18 cellular contexts compared by ENCODE assay signal in genomic region chr7:157574120-157574519, GRCh38.
DNase-seq lines count a peak whose midpoint lies in the region; ATAC-seq lines count a peak whose summit lies in the region.
"Had no signal": no experiment of that assay in that cellular context is flagged by ENCODE, and none has a peak within 500 bp of the region (broad histone marks: within the 10 kb centered on the region; RNA-seq: fewer than 3 reads in every experiment).

No MANE protein-coding gene starts in this region.

- H3K4me3 Mint-ChIP-seq in activated naive CD4-positive, alpha-beta T cell treated with anti-CD3 and anti-CD28 coated beads, Interleukin-2, amount 10 ng/mL, durations not matched to agents 7 days and 5 days = no peak overlapping the region
- H3K4me3 Mint-ChIP-seq in T-helper 2 cell treated with Interferon-gamma antibody and Interleukin-4, amounts not matched to agents 5 μg/mL and 100 μg/mL, for 36 hours = no peak overlapping the region
- H3K4me3 Mint-ChIP-seq in activated naive CD8-positive, alpha-beta T cell treated with anti-CD3 and anti-CD28 coated beads, Interleukin-2, amount 50 U/mL, for 24 hours = peak overlapping the region; percentile 32
- H3K4me3 Mint-ChIP-seq in stimulated activated effector memory CD8-positive, alpha-beta T cell treated with anti-CD3 and anti-CD28 coated beads, Interleukin-12 subunit alpha, Interleukin-12 subunit beta, amount 100 ng/mL, for 72 hours = peak overlapping the region; percentile 16
- H3K4me3 Mint-ChIP-seq: H9 had no signal

- no peak overlapping the region for H2BK15ac ChIP-seq in mesendoderm (replicated peaks; ENCODE audit: low read depth)

- no peaks in the 10 kb centered on the region for H3K79me1 ChIP-seq in mesendoderm (ENCODE audit: low read length)

- H3K27me3 Mint-ChIP-seq in activated naive CD4-positive, alpha-beta T cell treated with anti-CD3 and anti-CD28 coated beads, Interleukin-2, amount 10 ng/mL, durations not matched to agents 7 days and 5 days = peaks cover 24% of the 10 kb centered on the region
- peaks cover 7% of the 10 kb centered on the region for H3K27me3 Mint-ChIP-seq in T-helper 2 cell treated with Interferon-gamma antibody and Interleukin-4, amounts not matched to agents 5 μg/mL and 100 μg/mL, for 36 hours (ENCODE audit: low read depth)
- peaks cover 2% of the 10 kb centered on the region for H3K27me3 Mint-ChIP-seq in activated naive CD8-positive, alpha-beta T cell treated with anti-CD3 and anti-CD28 coated beads, Interleukin-2, amount 50 U/mL, for 24 hours
- H3K27me3 Mint-ChIP-seq: IgD-negative memory B cell had no signal

- no peaks in the 10 kb centered on the region for H3K79me2 ChIP-seq in mesendoderm (ENCODE audit: control insufficient read depth, insufficient read depth, low read length)

- H2AK5ac ChIP-seq in mesendoderm (ENCODE audit: low read length) = no peak overlapping the region

- H3K4me1 Mint-ChIP-seq in activated naive CD4-positive, alpha-beta T cell treated with anti-CD3 and anti-CD28 coated beads, Interleukin-2, amount 10 ng/mL, durations not matched to agents 7 days and 5 days = peaks cover 38% of the 10 kb centered on the region
- H3K4me1 Mint-ChIP-seq in T-helper 2 cell treated with Interferon-gamma antibody and Interleukin-4, amounts not matched to agents 5 μg/mL and 100 μg/mL, for 36 hours (ENCODE audit: low read depth) = peaks cover 40% of the 10 kb centered on the region
- H3K4me1 Mint-ChIP-seq in activated naive CD8-positive, alpha-beta T cell treated with anti-CD3 and anti-CD28 coated beads, Interleukin-2, amount 50 U/mL, for 24 hours = peaks cover 56% of the 10 kb centered on the region
- peaks cover 50% of the 10 kb centered on the region for H3K4me1 Mint-ChIP-seq in stimulated activated effector memory CD8-positive, alpha-beta T cell treated with anti-CD3 and anti-CD28 coated beads, Interleukin-12 subunit alpha, Interleukin-12 subunit beta, amount 100 ng/mL, for 72 hours

- no peak overlapping the region for H3K4ac ChIP-seq in mesendoderm (ENCODE audit: low read depth, low read length)

- H3K4me2 ChIP-seq in mesendoderm (ENCODE audit: low read length) = no peak overlapping the region

- H3K27ac ChIP-seq in mesendoderm (ENCODE audit: low read depth, low read length) = no peak overlapping the region
- H3K27ac ChIP-seq: HL-60 had no signal

- H4K5ac ChIP-seq in mesendoderm (ENCODE audit: low read length) = no peak overlapping the region

- H4K8ac ChIP-seq in mesendoderm (ENCODE audit: low read depth, low read length) = no peak overlapping the region

- no peaks in the 10 kb centered on the region for H3K27me3 ChIP-seq in mesendoderm (ENCODE audit: insufficient read depth, low read length, poor library complexity)

- no CpG with 5 or more reads among the region's 11 CpGs for WGBS in mesendoderm (ENCODE audit: extremely low coverage, insufficient coverage, low lambda C conversion rate)

- no peak overlapping the region for H3K4me3 ChIP-seq in mesendoderm (ENCODE audit: low read length)

- no peaks in the 10 kb centered on the region for H3K4me1 ChIP-seq in mesendoderm (ENCODE audit: control insufficient read depth, low read depth, low read length)

- H3K36me3 Mint-ChIP-seq in activated naive CD4-positive, alpha-beta T cell treated with anti-CD3 and anti-CD28 coated beads, Interleukin-2, amount 10 ng/mL, durations not matched to agents 7 days and 5 days = no peaks in the 10 kb centered on the region
- no peaks in the 10 kb centered on the region for H3K36me3 Mint-ChIP-seq in T-helper 2 cell treated with Interferon-gamma antibody and Interleukin-4, amounts not matched to agents 5 μg/mL and 100 μg/mL, for 36 hours (ENCODE audit: low read depth)
- no peaks in the 10 kb centered on the region for H3K36me3 Mint-ChIP-seq in activated naive CD8-positive, alpha-beta T cell treated with anti-CD3 and anti-CD28 coated beads, Interleukin-2, amount 50 U/mL, for 24 hours (ENCODE audit: low read depth)
- H3K36me3 Mint-ChIP-seq in stimulated activated effector memory CD8-positive, alpha-beta T cell treated with anti-CD3 and anti-CD28 coated beads, Interleukin-12 subunit alpha, Interleukin-12 subunit beta, amount 100 ng/mL, for 72 hours = peaks cover 20% of the 10 kb centered on the region
- H3K36me3 Mint-ChIP-seq: IgD-negative memory B cell had no signal

- no peak overlapping the region for H3K56ac ChIP-seq in mesendoderm (ENCODE audit: low read length)

- no peak overlapping the region for H3K18ac ChIP-seq in mesendoderm (ENCODE audit: low read length)

- CTCF ChIA-PET in activated naive CD4-positive, alpha-beta T cell treated with anti-CD3 and anti-CD28 coated beads, Interleukin-2, amount 10 ng/mL, durations not matched to agents 7 days and 5 days (lab: Charles Lee) = no interaction called here

- no peak overlapping the region for H3K27ac Mint-ChIP-seq in activated naive CD4-positive, alpha-beta T cell treated with anti-CD3 and anti-CD28 coated beads, Interleukin-2, amount 10 ng/mL, durations not matched to agents 7 days and 5 days
- H3K27ac Mint-ChIP-seq in T-helper 2 cell treated with Interferon-gamma antibody and Interleukin-4, amounts not matched to agents 5 μg/mL and 100 μg/mL, for 36 hours = no peak overlapping the region
- peak overlapping the region; percentile 43 for H3K27ac Mint-ChIP-seq in activated naive CD8-positive, alpha-beta T cell treated with anti-CD3 and anti-CD28 coated beads, Interleukin-2, amount 50 U/mL, for 24 hours
- peak overlapping the region; percentile 60 for H3K27ac Mint-ChIP-seq in stimulated activated effector memory CD8-positive, alpha-beta T cell treated with anti-CD3 and anti-CD28 coated beads, Interleukin-12 subunit alpha, Interleukin-12 subunit beta, amount 100 ng/mL, for 72 hours
- H3K27ac Mint-ChIP-seq: H9, IgD-negative memory B cell had no signal

- H3K9ac ChIP-seq in mesendoderm (ENCODE audit: low read length) = no peak overlapping the region

- H3K23ac ChIP-seq in mesendoderm (ENCODE audit: low read length) = no peak overlapping the region

- no peaks in the 10 kb centered on the region for H3K36me3 ChIP-seq in mesendoderm (ENCODE audit: control insufficient read depth, insufficient read depth, low read length)

- ATAC-seq in activated naive CD8-positive, alpha-beta T cell treated with anti-CD3 and anti-CD28 coated beads, Interleukin-2, amount 50 U/mL, for 24 hours = peak; percentile 22
- peak; percentile 63 for ATAC-seq in stimulated activated effector memory CD8-positive, alpha-beta T cell treated with anti-CD3 and anti-CD28 coated beads, Interleukin-12 subunit alpha, Interleukin-12 subunit beta, amount 100 ng/mL, for 72 hours
- no peak for ATAC-seq in GM21737 (IDR thresholded peaks at IDR 0.05; ENCODE audit: unreplicated experiment)

- no peak overlapping the region for H2BK5ac ChIP-seq in mesendoderm (ENCODE audit: low read length)

- no peaks in the 10 kb centered on the region for H3K9me3 Mint-ChIP-seq in activated naive CD4-positive, alpha-beta T cell treated with anti-CD3 and anti-CD28 coated beads, Interleukin-2, amount 10 ng/mL, durations not matched to agents 7 days and 5 days
- no peaks in the 10 kb centered on the region for H3K9me3 Mint-ChIP-seq in T-helper 2 cell treated with Interferon-gamma antibody and Interleukin-4, amounts not matched to agents 5 μg/mL and 100 μg/mL, for 36 hours
- H3K9me3 Mint-ChIP-seq in activated naive CD8-positive, alpha-beta T cell treated with anti-CD3 and anti-CD28 coated beads, Interleukin-2, amount 50 U/mL, for 24 hours = no peaks in the 10 kb centered on the region
- no peaks in the 10 kb centered on the region for H3K9me3 Mint-ChIP-seq in stimulated activated effector memory CD8-positive, alpha-beta T cell treated with anti-CD3 and anti-CD28 coated beads, Interleukin-12 subunit alpha, Interleukin-12 subunit beta, amount 100 ng/mL, for 72 hours
- H3K9me3 Mint-ChIP-seq: H9 had no signal

- H2BK120ac ChIP-seq in mesendoderm (ENCODE audit: low read depth, low read length) = no peak overlapping the region

- peak; percentile 12 for DNase-seq in activated naive CD4-positive, alpha-beta T cell treated with Interleukin-2 at 50 U/mL for 16 hours
- no peak for DNase-seq in activated naive CD4-positive, alpha-beta T cell treated with anti-CD3 and anti-CD28 coated beads, Interleukin-2, amount 10 ng/mL, durations not matched to agents 7 days and 5 days
- peak; percentile 19 for DNase-seq in T-helper 2 cell treated with Interferon-gamma antibody and Interleukin-4, amounts not matched to agents 5 μg/mL and 100 μg/mL, for 36 hours (ENCODE audit: low spot score)
- DNase-seq in activated naive CD8-positive, alpha-beta T cell treated with anti-CD3 and anti-CD28 coated beads, Interleukin-2, amount 50 U/mL, for 24 hours = peak; percentile 9
- DNase-seq in stimulated activated effector memory CD8-positive, alpha-beta T cell treated with anti-CD3 and anti-CD28 coated beads, Interleukin-12 subunit alpha, Interleukin-12 subunit beta, amount 100 ng/mL, for 72 hours (ENCODE audit: low spot score in 2 of 2) = peak in 1 of 2 donors; percentile 58
- no peak for DNase-seq in mesendoderm
- DNase-seq: Calu3, DMS53, H9, Kasumi-1, MM.1S, NCI-H1092 treated with DMSO at 0.1 percent for 48 hours, NCI-H1694, NCI-H2227 treated with DMSO at 0.1 percent for 48 hours, NCI-H524 had no signal

Comparison
In these comparisons a context has a peak if more than half of its experiments do, and no peak if none do; other contexts are left out.
1. DNase-seq: peak in activated naive CD4-positive, alpha-beta T cell treated with Interleukin-2 at 50 U/mL for 16 hours (single experiment), T-helper 2 cell treated with Interferon-gamma antibody and Interleukin-4, amounts not matched to agents 5 μg/mL and 100 μg/mL, for 36 hours (single experiment) and activated naive CD8-positive, alpha-beta T cell treated with anti-CD3 and anti-CD28 coated beads, Interleukin-2, amount 50 U/mL, for 24 hours (single experiment); none in activated naive CD4-positive, alpha-beta T cell treated with anti-CD3 and anti-CD28 coated beads, Interleukin-2, amount 10 ng/mL, durations not matched to agents 7 days and 5 days (single experiment) and mesendoderm (single experiment).
2. H3K27ac Mint-ChIP-seq: peak in activated naive CD8-positive, alpha-beta T cell treated with anti-CD3 and anti-CD28 coated beads, Interleukin-2, amount 50 U/mL, for 24 hours (single experiment) and stimulated activated effector memory CD8-positive, alpha-beta T cell treated with anti-CD3 and anti-CD28 coated beads, Interleukin-12 subunit alpha, Interleukin-12 subunit beta, amount 100 ng/mL, for 72 hours (single experiment); none in activated naive CD4-positive, alpha-beta T cell treated with anti-CD3 and anti-CD28 coated beads, Interleukin-2, amount 10 ng/mL, durations not matched to agents 7 days and 5 days (single experiment) and T-helper 2 cell treated with Interferon-gamma antibody and Interleukin-4, amounts not matched to agents 5 μg/mL and 100 μg/mL, for 36 hours (single experiment).
3. H3K4me3 Mint-ChIP-seq: peak in activated naive CD8-positive, alpha-beta T cell treated with anti-CD3 and anti-CD28 coated beads, Interleukin-2, amount 50 U/mL, for 24 hours (single experiment) and stimulated activated effector memory CD8-positive, alpha-beta T cell treated with anti-CD3 and anti-CD28 coated beads, Interleukin-12 subunit alpha, Interleukin-12 subunit beta, amount 100 ng/mL, for 72 hours (single experiment); none in activated naive CD4-positive, alpha-beta T cell treated with anti-CD3 and anti-CD28 coated beads, Interleukin-2, amount 10 ng/mL, durations not matched to agents 7 days and 5 days (single experiment) and T-helper 2 cell treated with Interferon-gamma antibody and Interleukin-4, amounts not matched to agents 5 μg/mL and 100 μg/mL, for 36 hours (single experiment).